In the genomic region with DNA sequence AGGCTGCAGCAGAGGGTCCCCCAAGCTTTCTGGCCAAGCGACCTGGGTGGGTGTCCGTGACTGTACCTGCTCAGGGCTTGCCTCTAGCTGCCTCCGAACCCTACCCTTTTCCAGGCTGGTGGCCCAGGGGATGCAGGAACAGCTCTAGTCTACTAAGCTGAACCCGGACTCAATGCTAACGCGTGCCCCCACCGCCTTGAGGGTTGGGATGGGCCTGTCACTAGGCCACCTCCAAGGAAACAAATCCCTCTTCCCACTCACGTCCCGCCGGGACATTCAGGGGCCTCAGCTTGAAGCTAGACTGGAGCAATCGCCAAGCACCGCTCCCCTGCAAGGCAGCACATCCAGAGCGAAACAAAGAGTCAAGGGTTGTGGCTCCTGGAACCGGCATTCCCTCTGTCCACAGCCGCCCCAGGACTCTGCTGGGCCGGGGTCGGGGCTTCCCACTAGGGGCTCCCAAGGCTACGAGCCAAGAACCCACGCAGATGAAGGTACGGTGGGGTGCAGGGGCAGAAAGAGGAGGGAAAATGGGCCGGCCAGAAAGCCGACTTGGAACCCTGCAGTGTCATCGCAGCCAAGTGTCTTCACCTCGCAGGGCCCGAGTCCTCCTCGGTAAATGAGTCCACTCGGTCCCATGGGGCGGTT, we compare ENCODE assay signal across 8 cellular contexts. TPM values are rescaled to one million over a fixed set of nuclear protein-coding genes. Genes with fewer than 3 reads are reported as not detected.
DNase-seq lines count a peak whose midpoint lies in the region; ATAC-seq, FAIRE-seq and TF ChIP-seq lines count a peak whose summit lies in the region.

No MANE protein-coding gene starts in this region.

- H3K9me3 Mint-ChIP-seq in CD4-positive, alpha-beta T cell = no peaks in the 10 kb centered on the region
- no peaks in the 10 kb centered on the region for H3K9me3 Mint-ChIP-seq in naive thymus-derived CD8-positive, alpha-beta T cell

- peak overlapping the region; percentile 91 for H2AFZ ChIP-seq in GM23248
- peak overlapping the region; percentile 38 for H2AFZ ChIP-seq in endothelial cell of umbilical vein (ENCODE audit: low read depth, low read length)

- H3K4me1 Mint-ChIP-seq in CD4-positive, alpha-beta T cell (ENCODE audit: low read depth) = peaks cover 73% of the 10 kb centered on the region
- peaks cover 30 to 70% (median 67%) of the 10 kb centered on the region in 4 donors for H3K4me1 Mint-ChIP-seq in naive thymus-derived CD8-positive, alpha-beta T cell

- H3F3A ChIP-seq in GM23248 (ENCODE audit: insufficient read depth) = peaks cover 5% of the 10 kb centered on the region; the same call in 1 of the 2 replicates

- H4K20me1 ChIP-seq in GM23248 (ENCODE audit: insufficient read depth) (no peaks in the 10 kb centered on the region), endothelial cell of umbilical vein (replicated peaks; ENCODE audit: control insufficient read depth, extremely low read depth, insufficient read depth, low read length) (no peaks in the 10 kb centered on the region)

- H3K4me1 ChIP-seq in GM23248 (ENCODE audit: insufficient read depth) = peaks cover 23% of the 10 kb centered on the region
- H3K4me1 ChIP-seq in SJSA1 (replicated peaks) = peaks cover 39% of the 10 kb centered on the region
- H3K4me1 ChIP-seq in endothelial cell of umbilical vein (ENCODE audit: control insufficient read depth, extremely low read depth, insufficient read depth, low read length) = peaks cover 10% of the 10 kb centered on the region

- H3K4me3 ChIP-seq in GM23248 = peak overlapping the region; percentile 91
- H3K4me3 ChIP-seq in SJSA1 = peak overlapping the region; percentile 59
- peak overlapping the region; percentile 0 to 56 (median 12) for H3K4me3 ChIP-seq in endothelial cell of umbilical vein (replicated peaks in 1 of 3; ENCODE audit: insufficient read depth in 1 of 3, low read depth in 1 of 3, low read length in 3 of 3)

- H3K79me2 ChIP-seq in GM23248 (ENCODE audit: insufficient read depth) (no peaks in the 10 kb centered on the region), endothelial cell of umbilical vein (ENCODE audit: control insufficient read depth, insufficient read depth, low read length) (no peaks in the 10 kb centered on the region)

- H3K27ac ChIP-seq in CD4-positive, alpha-beta T cell (ENCODE audit: low read depth, low read length) = peak overlapping the region; percentile 74
- peak overlapping the region; percentile 78 for H3K27ac ChIP-seq in GM23248
- H3K27ac ChIP-seq in SJSA1 = no peak overlapping the region
- no peak overlapping the region for H3K27ac ChIP-seq in endothelial cell of umbilical vein (ENCODE audit: insufficient read depth, low read depth, low read length)

- no peaks in the 10 kb centered on the region for H3K27me3 Mint-ChIP-seq in CD4-positive, alpha-beta T cell
- no peaks in the 10 kb centered on the region for H3K27me3 Mint-ChIP-seq in naive thymus-derived CD8-positive, alpha-beta T cell

- H3K27me3 ChIP-seq in CD4-positive, alpha-beta T cell (ENCODE audit: control insufficient read depth, insufficient read depth, low read length) = no peaks in the 10 kb centered on the region
- H3K27me3 ChIP-seq in GM23248 (replicated peaks; ENCODE audit: insufficient read depth) (no peaks in the 10 kb centered on the region), SJSA1 (replicated peaks) (no peaks in the 10 kb centered on the region), endothelial cell of umbilical vein (ENCODE audit: control insufficient read depth in 2 of 2, insufficient read depth in 2 of 2, low read length in 2 of 2) (no peaks in the 10 kb centered on the region)

- TSS peak; percentile 25 for BruUV-seq in endothelial cell of umbilical vein (replicated peaks; lab: Mats Ljungman, UMichigan)

- H3K9me3 ChIP-seq in CD4-positive, alpha-beta T cell (ENCODE audit: control insufficient read depth, low read length) = no peaks in the 10 kb centered on the region
- no peaks in the 10 kb centered on the region for H3K9me3 ChIP-seq in GM23248 (ENCODE audit: low read depth)
- no peaks in the 10 kb centered on the region for H3K9me3 ChIP-seq in SJSA1 (replicated peaks)
- H3K9me3 ChIP-seq in endothelial cell of umbilical vein (replicated peaks; ENCODE audit: control insufficient read depth, insufficient read depth, low read length) = no peaks in the 10 kb centered on the region

- peak; percentile 34 for ATAC-seq in CD4-positive, alpha-beta T cell (ENCODE audit: poor library complexity)
- peak; percentile 4 to 8 for ATAC-seq in naive thymus-derived CD8-positive, alpha-beta T cell

- WGBS in GM23248 (ENCODE audit: low coverage in 1 of 2, low lambda C conversion rate in 2 of 2, missing lambda C conversion rate in 2 of 2), 2 experiments = 1% methylated on average over 27 to 28 of the region's 28 CpGs

- no peaks in the 10 kb centered on the region for H3K9me1 ChIP-seq in endothelial cell of umbilical vein (replicated peaks; ENCODE audit: control insufficient read depth, extremely low read depth, insufficient read depth, low read length)

- in situ Hi-C loops in GM23248 (cut with MboI) = no loop called here

- H3K4me3 Mint-ChIP-seq in CD4-positive, alpha-beta T cell = peak overlapping the region; percentile 91
- peak overlapping the region; percentile 85 to 93 (median 89) for H3K4me3 Mint-ChIP-seq in naive thymus-derived CD8-positive, alpha-beta T cell

- dilution Hi-C loops in endothelial cell of umbilical vein (cut with MboI; ENCODE audit: extremely low pct_ligation_motif_present, low sequenced_read_pairs) = no loop called here

- POLR2A ChIA-PET in CD4-positive, alpha-beta T cell (lab: Charles Lee) = interaction anchor here (0.6 to 4.4 kb wide), 22 partner anchors 10 to 1705 kb away, joined by 3 to 39 read pairs (median 4); partner anchors contain the start of genes RNU5B-1, SNX1 and USP3
- POLR2A ChIA-PET in endothelial cell of umbilical vein (lab: Charles Lee) = no interaction called here
- POLR2A ChIA-PET in naive thymus-derived CD8-positive, alpha-beta T cell (lab: Charles Lee) = interaction anchor here (0.6 to 5.9 kb wide), 20 partner anchors 10 to 563 kb away, joined by 3 to 44 read pairs (median 6); partner anchors contain the start of genes CIAO2A, PPIB, RPS27L and SNX1

- TF ChIP-seq CTCF in CD4-positive, alpha-beta T cell (IDR thresholded peaks at IDR 0.05) = no peak
- no peak for TF ChIP-seq CTCF in endothelial cell of umbilical vein (IDR thresholded peaks at IDR 0.05; ENCODE audit: extremely low read depth in 1 of 2, insufficient read depth in 1 of 2, low read depth in 1 of 2, low read length in 2 of 2)

- no peak for TF ChIP-seq POLR2A in endothelial cell of umbilical vein (IDR thresholded peaks at IDR 0.05; ENCODE audit: low read depth, low read length)

- peak in 1 of 10 experiments; percentile 22 for DNase-seq in CD4-positive, alpha-beta T cell
- DNase-seq in GM23248 (peak; percentile 57), SJSA1 (ENCODE audit: low read depth in 1 of 2, low spot score in 2 of 2) (peak in 1 of 2 experiments; percentile 19), endothelial cell of umbilical vein (ENCODE audit: low read depth, low spot score) (no peak), foreskin melanocyte (no peak), dedifferentiated amniotic fluid mesenchymal stem cell (ENCODE audit: extremely low spot score) (no peak), SIG-M5 (lab: John Stamatoyannopoulos, UW) (no peak)
- peak in 1 of 10 donors; percentile 64 for DNase-seq in naive thymus-derived CD8-positive, alpha-beta T cell

- H3K9ac ChIP-seq in GM23248 = peak overlapping the region; percentile 88
- peak overlapping the region; percentile 14 for H3K9ac ChIP-seq in endothelial cell of umbilical vein (replicated peaks; ENCODE audit: extremely low read depth, insufficient read depth, low read length)

- H3K36me3 Mint-ChIP-seq in CD4-positive, alpha-beta T cell (ENCODE audit: low read depth) = peaks cover 18% of the 10 kb centered on the region
- peaks cover 0 to 3% (median 0%) of the 10 kb centered on the region in 3 donors for H3K36me3 Mint-ChIP-seq in naive thymus-derived CD8-positive, alpha-beta T cell

- FAIRE-seq in endothelial cell of umbilical vein (lab: Jason Lieb, UNC) = peak; percentile 44

- H3K36me3 ChIP-seq in GM23248 (ENCODE audit: low read depth) (no peaks in the 10 kb centered on the region), SJSA1 (0 out of 2 replicates have a peak, but pooled peaks cover 4% of the 10 kb centered on the region), endothelial cell of umbilical vein (ENCODE audit: control insufficient read depth in 2 of 2, extremely low read depth in 1 of 2, insufficient read depth in 2 of 2, low read length in 2 of 2) (no peaks in the 10 kb centered on the region)

- H3K4me2 ChIP-seq in GM23248 (ENCODE audit: unreplicated experiment) = peak overlapping the region; percentile 92
- peak overlapping the region; percentile 48 for H3K4me2 ChIP-seq in endothelial cell of umbilical vein (ENCODE audit: insufficient read depth, low read length)

- H3K9me2 ChIP-seq in GM23248 (ENCODE audit: insufficient read depth) = no peaks in the 10 kb centered on the region

- intact Hi-C loops in CD4-positive, alpha-beta T cell (cut with DNase I, micrococcal nuclease) = loop anchor here (2.0 to 10.0 kb wide), 4 partner anchors 133 to 495 kb away; partner anchors contain the start of genes CIAO2A (in 2 of the 2) and SNX1 (in 2 of the 2)
- intact Hi-C loops in endothelial cell of umbilical vein (cut with micrococcal nuclease) = loop anchor here (1.0 kb wide), 2 partner anchors 95 to 113 kb away; no protein-coding TSS in a partner anchor

- CTCF ChIA-PET in CD4-positive, alpha-beta T cell (lab: Charles Lee) = interaction anchor here (1.1 to 4.9 kb wide), 6 partner anchors 10 to 137 kb away, joined by 3 to 24 read pairs (median 4); no protein-coding TSS in a partner anchor
- CTCF ChIA-PET in endothelial cell of umbilical vein (lab: Charles Lee) = interaction anchor here (0.7 to 9.4 kb wide), 14 partner anchors 10 to 133 kb away, joined by 3 to 78 read pairs (median 8); partner anchors contain the start of gene USP3

- H3K27ac Mint-ChIP-seq in CD4-positive, alpha-beta T cell = peak overlapping the region; percentile 90
- peak overlapping the region; percentile 85 to 99 (median 92) for H3K27ac Mint-ChIP-seq in naive thymus-derived CD8-positive, alpha-beta T cell

RNA-seq across cellular contexts. Expression of gene FBXL22, which starts 2.9 kb away (rescaled TPM):
- 1 to 10 TPM in 1 of 2 experiments, under 1 TPM in 1; 0.66 to 1.6 TPM for total RNA-seq in CD4-positive, alpha-beta T cell
- 0.32 TPM in 1 of 2 replicates, not detected in the other for total RNA-seq in GM23248 (2014; rRNA removed; shearing (Covaris generic))
- polyA plus RNA-seq in GM23248 (2016; fragmentation: Nextera tagmentation; extraction: Ambion mirVana) (0.65 and 1.4 TPM in 2 replicates), endothelial cell of umbilical vein (0.06 and 0.13 TPM in 2 replicates)
- 0.18 and 2.1 TPM in 2 replicates for total RNA-seq in SJSA1 (2014; rRNA removed; shearing (Covaris generic))
- total RNA-seq in endothelial cell of umbilical vein = not detected in 2 replicates
- 0.06 and 0.13 TPM in 2 replicates for polyA plus RNA-seq in endothelial cell of umbilical vein (2011; cell fraction: cytosol; rRNA removed)
- polyA plus RNA-seq in endothelial cell of umbilical vein (2011; cell fraction: nucleus; rRNA removed) = 0.14 and 0.15 TPM in 2 replicates
- polyA plus RNA-seq in endothelial cell of umbilical vein (2012) = 0.17 TPM in 1 of 2 replicates, not detected in the other
- 0.27 TPM in 1 of 2 replicates, not detected in the other for polyA minus RNA-seq in endothelial cell of umbilical vein
- 0.51 TPM for polyA minus RNA-seq in endothelial cell of umbilical vein (2011; cell fraction: cytosol; rRNA and poly(A)+ RNA removed)
- 0.67 and 0.72 TPM in 2 replicates for polyA minus RNA-seq in endothelial cell of umbilical vein (2011; cell fraction: nucleus; rRNA and poly(A)+ RNA removed)
- 1 to 10 TPM; 2.1 to 2.7 TPM for total RNA-seq in naive thymus-derived CD8-positive, alpha-beta T cell
- polyA plus RNA-seq in naive thymus-derived CD8-positive, alpha-beta T cell = 1 to 10 TPM; 1.5 to 2.0 (median 1.6) TPM

Comparison
In these comparisons a context has a peak if more than half of its experiments do, and no peak if none do; other contexts are left out.
1. H3K27ac ChIP-seq: peak in CD4-positive, alpha-beta T cell (single experiment) and GM23248 (single experiment); none in SJSA1 (single experiment) and endothelial cell of umbilical vein (single experiment).
2. H3K4me3 ChIP-seq: peak in every context shown above with its lines; median percentile 91 in GM23248; 59 in SJSA1; 12 in endothelial cell of umbilical vein.